ENCODE assay signal across 19 cellular contexts in the genomic region with DNA sequence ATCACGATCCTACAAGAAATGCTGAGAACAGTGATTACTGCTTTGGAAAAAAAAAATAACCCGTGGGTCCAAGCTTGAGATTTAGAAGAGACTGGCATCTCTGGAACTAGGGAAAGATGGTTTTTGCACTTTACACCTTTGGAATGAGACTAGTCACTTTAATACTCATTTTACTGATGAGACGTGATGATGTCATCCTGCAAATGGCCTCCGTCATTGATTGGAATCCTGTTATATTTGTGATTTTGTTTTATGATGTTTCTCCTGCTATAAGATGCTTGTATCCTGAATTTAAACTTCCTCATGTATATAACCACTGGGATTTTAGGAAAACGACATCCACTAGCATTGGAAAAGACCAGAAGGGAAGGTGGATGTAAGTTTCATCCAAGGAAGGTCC.
"Had no signal": no experiment of that assay in that cellular context is flagged by ENCODE, and none has a peak within 500 bp of the region (broad histone marks: within the 10 kb centered on the region; RNA-seq: fewer than 3 reads in every experiment).

No MANE protein-coding gene starts in this region.

- H3K9me3 Mint-ChIP-seq: neural crest cell; stimulated activated naive B cell treated with anti-CD40 and anti-IgM and Interleukin-4, amounts not matched to agents 10 μg/mL and 1 μg/mL and 100 μg/mL, for 72 hours had no signal

- H3K4me3 Mint-ChIP-seq: naive thymus-derived CD4-positive, alpha-beta T cell; neural crest cell; stimulated activated naive B cell treated with anti-CD40 and anti-IgM and Interleukin-4, amounts not matched to agents 10 μg/mL and 1 μg/mL and 100 μg/mL, for 72 hours had no signal

- H3K9me3 ChIP-seq: gastrocnemius medialis, left lung, sigmoid colon, thoracic aorta had no signal

- H3K4me3 ChIP-seq: gastrocnemius medialis, left lung, lung, sigmoid colon, smooth muscle cell, thoracic aorta had no signal

- H3K4me1 Mint-ChIP-seq: neural crest cell had no signal

- H3K4me1 ChIP-seq: left lung had no signal

- H3K36me3 ChIP-seq: gastrocnemius medialis, left lung, sigmoid colon, thoracic aorta had no signal

- H3K27me3 Mint-ChIP-seq: naive thymus-derived CD4-positive, alpha-beta T cell; stimulated activated naive B cell treated with anti-CD40 and anti-IgM and Interleukin-4, amounts not matched to agents 10 μg/mL and 1 μg/mL and 100 μg/mL, for 72 hours had no signal

- H3K27me3 ChIP-seq: gastrocnemius medialis, left lung, sigmoid colon had no signal

- H3K27ac ChIP-seq: gastrocnemius medialis, left lung, thoracic aorta had no signal

- DNase-seq: activated CD4-positive, alpha-beta T cell treated with anti-CD3 and anti-CD28 coated beads, Interleukin-2, amount 50 U/mL, for 48 hours; activated CD8-positive, alpha-beta memory T cell treated with anti-CD3 and anti-CD28 coated beads, Interleukin-2, amount 50 U/mL, for 48 hours; central memory CD4-positive, alpha-beta T cell; effector memory CD4-positive, alpha-beta T cell; gastrocnemius medialis; hippocampal formation; kidney glomerular epithelial cell; left lung; naive thymus-derived CD4-positive, alpha-beta T cell; occipital lobe; sigmoid colon; stimulated activated CD4-positive, alpha-beta T cell treated with anti-CD3 and anti-CD28 coated beads, Interleukin-15, amount 100 ng/mL, for 24 hours; stimulated activated naive B cell treated with anti-CD40 and anti-IgM and Interleukin-4, amounts not matched to agents 10 μg/mL and 1 μg/mL and 100 μg/mL, for 72 hours had no signal

- H3K27ac Mint-ChIP-seq: stimulated activated naive B cell treated with anti-CD40 and anti-IgM and Interleukin-4, amounts not matched to agents 10 μg/mL and 1 μg/mL and 100 μg/mL, for 72 hours had no signal

- ATAC-seq: esophagus mucosa; gastrocnemius medialis; left lung; naive thymus-derived CD4-positive, alpha-beta T cell; SK-N-SH treated with all-trans-retinoic acid at 6 μM for 48 hours; stimulated activated naive B cell treated with anti-CD40 and anti-IgM and Interleukin-4, amounts not matched to agents 10 μg/mL and 1 μg/mL and 100 μg/mL, for 72 hours had no signal
